11 cellular contexts compared by ENCODE assay signal in genomic region chr16:46686815-46687473, GRCh38. TPM values are rescaled to one million over a fixed set of nuclear protein-coding genes. Genes with fewer than 3 reads are reported as not detected.
DNase-seq lines count a peak whose midpoint lies in the region; ATAC-seq and TF ChIP-seq lines count a peak whose summit lies in the region.
"Had no signal": no experiment of that assay in that cellular context is flagged by ENCODE, and none has a peak within 500 bp of the region (broad histone marks: within the 10 kb centered on the region; RNA-seq: fewer than 3 reads in every experiment).

No MANE protein-coding gene starts in this region.

- no peak for TF ChIP-seq EP300 in tibial nerve (IDR thresholded peaks at IDR 0.05)

- H2BK12ac ChIP-seq in H9 (ENCODE audit: insufficient read length, low read depth, low read length) = no peak overlapping the region

- dilution Hi-C loops in mammary epithelial cell (cut with HindIII; ENCODE audit: low sequenced_read_pairs) = no loop called here

- DNase-seq in H9 (no peak), mammary epithelial cell (no peak), mesendoderm (no peak), tibial nerve (ENCODE audit: low spot score in 2 of 2) (no peak), NCI-H2029 (lab: John Stamatoyannopoulos, UW) (no peak)
- DNase-seq: adrenal gland, SJCRH30, uterus had no signal

- H3K9ac ChIP-seq in H9 (ENCODE audit: extremely low read depth, insufficient read length, low read length) = peak overlapping the region; percentile 36
- H3K9ac ChIP-seq in mammary epithelial cell (ENCODE audit: insufficient read depth, low read length) = no peak overlapping the region
- peak overlapping the region; percentile 5 for H3K9ac ChIP-seq in mesendoderm (ENCODE audit: low read length)

- WGBS in H9 (ENCODE audit: extremely low coverage, insufficient read length, low lambda C conversion rate) = no CpG with 5 or more reads among the region's 5 CpGs
- WGBS in mammary epithelial cell (ENCODE audit: low coverage, missing lambda C conversion rate) = 46% methylated on average over 5 of the region's 5 CpGs
- WGBS in mesendoderm (ENCODE audit: extremely low coverage, insufficient coverage, low lambda C conversion rate) = no CpG with 5 or more reads among the region's 5 CpGs
- 36 to 47% methylated on average over 5 of the region's 5 CpGs for WGBS in tibial nerve, 2 donors

- no peak overlapping the region for H4K91ac ChIP-seq in H9 (ENCODE audit: insufficient read length, low read depth, low read length)

- H2BK5ac ChIP-seq in H9 (ENCODE audit: insufficient read length, low read length) (no peak overlapping the region), mesendoderm (ENCODE audit: low read length) (no peak overlapping the region)

- TSS peak; percentile 15 for BruUV-seq in mammary epithelial cell (replicated peaks; lab: Mats Ljungman, UMichigan)

- no peak overlapping the region for H3K14ac ChIP-seq in H9 (ENCODE audit: insufficient read depth, low read length)

- H3K23me2 ChIP-seq in H9 (ENCODE audit: insufficient read length, low read depth, low read length, poor library complexity, severe bottlenecking) = peaks cover 3% of the 10 kb centered on the region

- TF ChIP-seq CTCF in H9 (conservative IDR thresholded peaks at IDR 0.05) (no peak), mammary epithelial cell (conservative IDR thresholded peaks at IDR 0.05 in 1 of 2, IDR thresholded peaks at IDR 0.05 in 1 of 2; ENCODE audit: extremely low read depth in 1 of 2, insufficient read depth in 1 of 2, low read depth in 1 of 2, low read length in 2 of 2) (no peak), tibial nerve (IDR thresholded peaks at IDR 0.05) (no peak)

- no peak overlapping the region for H3K27ac ChIP-seq in ACC112 (ENCODE audit: low read depth, low read length)
- H3K27ac ChIP-seq in H9 (ENCODE audit: insufficient read length, low read depth, low read length) = no peak overlapping the region
- no peak overlapping the region for H3K27ac ChIP-seq in mammary epithelial cell (ENCODE audit: insufficient read depth, low read depth, low read length)
- no peak overlapping the region for H3K27ac ChIP-seq in mesendoderm (ENCODE audit: low read depth, low read length)
- H3K27ac ChIP-seq in tibial nerve = no peak overlapping the region
- H3K27ac ChIP-seq: adrenal gland, SJCRH30, uterus had no signal

- no peak overlapping the region for H3K56ac ChIP-seq in H9 (ENCODE audit: insufficient read length, low read depth, low read length)
- no peak overlapping the region for H3K56ac ChIP-seq in mesendoderm (ENCODE audit: low read length)

- H3K27me3 ChIP-seq in ACC112 (ENCODE audit: insufficient read depth, low read length) (no peaks in the 10 kb centered on the region), H9 (ENCODE audit: insufficient read depth, low read length) (no peaks in the 10 kb centered on the region), mammary epithelial cell (ENCODE audit: insufficient read depth, low read length) (no peaks in the 10 kb centered on the region), mesendoderm (ENCODE audit: insufficient read depth, low read length, poor library complexity) (no peaks in the 10 kb centered on the region), tibial nerve (no peaks in the 10 kb centered on the region)
- H3K27me3 ChIP-seq: adrenal gland, SJCRH30, uterus had no signal

- H3K79me2 ChIP-seq in ACC112 (ENCODE audit: control insufficient read depth, insufficient read depth, low read length, unreplicated experiment) = peaks cover 87% of the 10 kb centered on the region
- H3K79me2 ChIP-seq in H9 (ENCODE audit: insufficient read depth, low read length) = peaks cover 38% of the 10 kb centered on the region; the same call in 1 of the 2 replicates
- H3K79me2 ChIP-seq in mammary epithelial cell (ENCODE audit: insufficient read depth, low read length) = peaks cover 92% of the 10 kb centered on the region
- H3K79me2 ChIP-seq in mesendoderm (ENCODE audit: control insufficient read depth, insufficient read depth, low read length) = peaks cover 64% of the 10 kb centered on the region

- no peak overlapping the region for H3K27ac Mint-ChIP-seq in H9

- no peak overlapping the region for H2BK20ac ChIP-seq in H9 (ENCODE audit: low read depth, low read length, poor library complexity, severe bottlenecking)

- H4K20me1 ChIP-seq in H9 (ENCODE audit: control insufficient read depth, insufficient read depth, insufficient read length) (no peaks in the 10 kb centered on the region), mammary epithelial cell (ENCODE audit: insufficient read depth, low read length) (peaks cover 5% of the 10 kb centered on the region)

- H3K9me3 ChIP-seq in H9 (ENCODE audit: control insufficient read depth, low read depth, low read length) = no peaks in the 10 kb centered on the region
- H3K9me3 ChIP-seq in mammary epithelial cell (replicated peaks; ENCODE audit: insufficient read depth, low read length) = no peaks in the 10 kb centered on the region
- H3K9me3 ChIP-seq in tibial nerve = no peaks in the 10 kb centered on the region
- H3K9me3 ChIP-seq: adrenal gland, SJCRH30, uterus had no signal

- H2AK5ac ChIP-seq in H9 (ENCODE audit: insufficient read length, low read length) = no peak overlapping the region
- no peak overlapping the region for H2AK5ac ChIP-seq in mesendoderm (ENCODE audit: low read length)

- H2BK120ac ChIP-seq in H9 (ENCODE audit: low read depth, low read length, poor library complexity, severe bottlenecking) (no peak overlapping the region), mesendoderm (ENCODE audit: low read depth, low read length) (no peak overlapping the region)

- H4K5ac ChIP-seq in H9 (ENCODE audit: insufficient read length, low read depth, low read length) (no peak overlapping the region), mesendoderm (ENCODE audit: low read length) (no peak overlapping the region)

- in situ Hi-C loops in mammary epithelial cell (cut with MboI; ENCODE audit: low sequenced_read_pairs in 2 of 2) = no loop called here

- peaks cover 15 to 34% of the 10 kb centered on the region in 2 experiments for H3K4me1 Mint-ChIP-seq in H9

- H3K36me3 ChIP-seq in ACC112 (ENCODE audit: insufficient read depth, low read length) (0 out of 2 replicates have a peak, but pooled peaks cover under 1% of the 10 kb centered on the region), mammary epithelial cell (ENCODE audit: insufficient read depth, low read length) (no peaks in the 10 kb centered on the region), mesendoderm (ENCODE audit: control insufficient read depth, insufficient read depth, low read length) (peaks cover 2% of the 10 kb centered on the region), tibial nerve (no peaks in the 10 kb centered on the region)
- H3K36me3 ChIP-seq: adrenal gland, uterus had no signal

- H3K4ac ChIP-seq in H9 (ENCODE audit: low read depth, low read length) (no peak overlapping the region), mesendoderm (ENCODE audit: low read depth, low read length) (no peak overlapping the region)

- ATAC-seq in activated CD4-positive, CD25-positive, alpha-beta regulatory T cell treated with anti-CD3 and anti-CD28 coated beads, Interleukin-2, amount 50 U/mL, for 24 hours = no peak
- no peak for ATAC-seq in GM18873 (IDR thresholded peaks at IDR 0.05; ENCODE audit: low FRiP score, unreplicated experiment)

- intact Hi-C loops in mammary epithelial cell (cut with micrococcal nuclease) = loop anchor here (5.0 kb wide), 1 partner anchor 220 kb away; no protein-coding TSS in a partner anchor

- peaks cover 29% of the 10 kb centered on the region for H3K4me1 ChIP-seq in ACC112 (ENCODE audit: control insufficient read depth, insufficient read depth, low read length, unreplicated experiment)
- H3K4me1 ChIP-seq in H9 (ENCODE audit: insufficient read depth, low read length) = no peaks in the 10 kb centered on the region; the same call in 1 of the 2 replicates
- H3K4me1 ChIP-seq in mammary epithelial cell (ENCODE audit: insufficient read depth, low read length) = peaks cover 21% of the 10 kb centered on the region
- peaks cover 7% of the 10 kb centered on the region for H3K4me1 ChIP-seq in mesendoderm (ENCODE audit: control insufficient read depth, low read depth, low read length)
- H3K4me1 ChIP-seq in tibial nerve = peaks cover 0 to 64% (median 29%) of the 10 kb centered on the region in 4 donors

- H3K36me3 Mint-ChIP-seq in H9 (ENCODE audit: insufficient read depth in 1 of 3, low read depth in 3 of 3) = peaks cover 9 to 19% (median 13%) of the 10 kb centered on the region in 3 experiments; a peak in 6 of 7 replicates

- H3K4me2 ChIP-seq in H9 (ENCODE audit: insufficient read depth, insufficient read length, low read length) = peak overlapping the region; percentile 93
- H3K4me2 ChIP-seq in mammary epithelial cell (ENCODE audit: insufficient read depth, low read depth, low read length) = peak overlapping the region; percentile 96
- no peak overlapping the region for H3K4me2 ChIP-seq in mesendoderm (ENCODE audit: low read length)

- H2BK15ac ChIP-seq in H9 (ENCODE audit: low read depth, low read length) (no peak overlapping the region), mesendoderm (replicated peaks; ENCODE audit: low read depth) (no peak overlapping the region)

- TF ChIP-seq POLR2A in tibial nerve (IDR thresholded peaks at IDR 0.05) = no peak

- H3K18ac ChIP-seq in H9 (ENCODE audit: insufficient read length, low read depth, low read length) (no peak overlapping the region), mesendoderm (ENCODE audit: low read length) (no peak overlapping the region)

- H3K23ac ChIP-seq in H9 (ENCODE audit: insufficient read length, low read depth, low read length) (no peak overlapping the region), mesendoderm (ENCODE audit: low read length) (no peak overlapping the region)

- H4K8ac ChIP-seq in H9 (replicated peaks; ENCODE audit: insufficient read length, low read depth, low read length) = no peak overlapping the region
- no peak overlapping the region for H4K8ac ChIP-seq in mesendoderm (ENCODE audit: low read depth, low read length)

- CTCF ChIA-PET in mammary epithelial cell (lab: Charles Lee; ENCODE audit: low non-redundant PET) = interaction anchor here (0.6 kb wide), 1 partner anchor 135 kb away, joined by 3 read pairs; no protein-coding TSS in a partner anchor

- H3K4me3 ChIP-seq in ACC112 (ENCODE audit: low read depth, low read length) = peak overlapping the region; percentile 84
- peak overlapping the region; percentile 81 to 98 (median 90) for H3K4me3 ChIP-seq in mammary epithelial cell (replicated peaks in 1 of 3; ENCODE audit: insufficient read depth in 1 of 3, low read depth in 2 of 3, low read length in 3 of 3)
- H3K4me3 ChIP-seq in mesendoderm (ENCODE audit: low read length) = no peak overlapping the region
- peak overlapping the region in 1 of 4 donors; percentile 89 for H3K4me3 ChIP-seq in tibial nerve

- no peaks in the 10 kb centered on the region for H3K27me3 Mint-ChIP-seq in H9 (ENCODE audit: low read depth)

- no peak overlapping the region for H3T11ph ChIP-seq in H9 (ENCODE audit: low read length)

- no peaks in the 10 kb centered on the region for H3K9me3 Mint-ChIP-seq in H9

- H3K79me1 ChIP-seq in H9 (ENCODE audit: insufficient read depth, low read depth, low read length, poor library complexity, severe bottlenecking) (no peaks in the 10 kb centered on the region), mesendoderm (ENCODE audit: low read length) (peaks cover 13% of the 10 kb centered on the region)

- no peak overlapping the region for H3K4me3 Mint-ChIP-seq in H9

- H2AFZ ChIP-seq in ACC112 (ENCODE audit: low read length, unreplicated experiment) (no peak overlapping the region), H9 (ENCODE audit: low read length) (no peak overlapping the region), mammary epithelial cell (ENCODE audit: low read depth, low read length) (no peak overlapping the region)

RNA-seq across cellular contexts. Expression of gene VPS35, which starts 2.0 kb away (rescaled TPM):
- total RNA-seq in H9 (2021) (66.9 and 70.4 TPM in 2 replicates), mammary epithelial cell (100 to 1,000 TPM; 126 to 179 TPM), tibial nerve (10 to 100 TPM; 26.1 to 54.4 (median 40.0) TPM)
- 44.4 TPM for polyA plus RNA-seq in mammary epithelial cell
- polyA minus RNA-seq in mammary epithelial cell = 40.2 TPM
- 40.0 TPM for polyA plus RNA-seq in mesendoderm (2013, experiment 1 of 2)
- 39.1 TPM for polyA plus RNA-seq in mesendoderm (2013, experiment 2 of 2)

RNA-seq across cellular contexts. Expression of gene ORC6, which starts 2.5 kb away (rescaled TPM):
- total RNA-seq in H9 (2021) = 85.1 and 95.0 TPM in 2 replicates
- total RNA-seq in mammary epithelial cell = 10 to 100 TPM in 1 of 2 donors, 1 to 10 TPM in 1; 2.8 to 28.2 TPM
- 31.3 TPM for polyA plus RNA-seq in mammary epithelial cell
- 11.7 TPM for polyA minus RNA-seq in mammary epithelial cell
- 60.9 TPM for polyA plus RNA-seq in mesendoderm (2013, experiment 1 of 2)
- 62.5 TPM for polyA plus RNA-seq in mesendoderm (2013, experiment 2 of 2)
- 1 to 10 TPM in 2 of 4 donors, under 1 TPM in 2; 0.42 to 3.6 (median 1.2) TPM for total RNA-seq in tibial nerve
